Comparison of ENCODE assay signal across 25 cellular contexts in the genomic region with DNA sequence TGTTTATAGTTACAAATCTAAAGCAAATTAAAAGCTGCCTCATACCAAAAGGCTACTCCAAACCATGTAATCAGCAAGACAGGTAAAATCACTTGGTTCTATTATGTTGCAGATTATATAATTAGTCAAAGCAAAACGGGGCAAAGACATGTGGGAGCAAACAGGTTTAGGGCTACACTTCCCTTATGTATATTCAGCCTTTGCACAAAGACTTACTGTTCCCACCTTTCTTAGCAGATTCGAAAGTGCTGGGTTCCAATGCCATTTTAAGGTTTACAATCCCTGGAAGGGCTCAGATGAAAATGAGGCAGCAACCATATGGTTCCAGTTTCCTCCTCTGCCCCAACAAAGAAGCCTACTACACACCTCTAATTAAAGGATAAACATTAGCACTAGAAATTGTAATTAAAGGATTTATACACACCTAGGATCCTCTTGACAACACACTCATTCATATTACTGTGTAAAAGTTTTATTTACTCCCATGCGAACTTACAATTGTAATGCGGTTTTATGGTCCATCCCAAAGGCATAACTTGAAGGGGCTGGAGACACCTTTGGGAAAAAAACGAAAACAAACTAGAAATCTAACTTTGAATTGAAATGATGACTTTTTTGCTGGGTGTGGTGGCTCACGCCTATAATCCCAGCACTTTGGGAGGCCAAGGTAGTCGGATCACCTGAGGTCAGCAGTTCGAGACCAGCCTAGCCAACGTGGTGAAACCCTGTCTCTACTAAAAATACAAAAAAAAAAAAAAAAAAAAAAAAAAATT.
"Had no signal": no experiment of that assay in that cellular context is flagged by ENCODE, and none has a peak within 500 bp of the region (broad histone marks: within the 10 kb centered on the region; RNA-seq: fewer than 3 reads in every experiment).

No MANE protein-coding gene starts in this region.

- H3K27me3 ChIP-seq: left lung, suprapubic skin, tibial artery, upper lobe of right lung had no signal

- H3K9me3 Mint-ChIP-seq: activated CD4-positive, alpha-beta memory T cell treated with anti-CD3 and anti-CD28 coated beads, Interleukin-2, amount 10 ng/mL, durations not matched to agents 7 days and 5 days; activated CD4-positive, alpha-beta T cell treated with anti-CD3 and anti-CD28 coated beads, Interleukin-2, amount 10 ng/mL, durations not matched to agents 7 days and 5 days; activated T-cell treated with anti-CD3 and anti-CD28 coated beads, Interleukin-2, amount 50 U/mL, for 4 hours; activated T-helper 17 cell treated with anti-CD3 and anti-CD28 coated beads, Interleukin-2, amount 50 U/mL, for 72 hours; natural killer cell treated with Interleukin-12 subunit alpha and Interleukin-12 subunit beta and Interleukin-15 and Interleukin-18, amount 100 ng/mL, for 72 hours had no signal

- H3K36me3 Mint-ChIP-seq: natural killer cell treated with Interleukin-12 subunit alpha and Interleukin-12 subunit beta and Interleukin-15 and Interleukin-18, amount 100 ng/mL, for 72 hours had no signal

- DNase-seq: activated CD4-positive, alpha-beta memory T cell treated with anti-CD3 and anti-CD28 coated beads, Interleukin-2, amount 10 ng/mL, durations not matched to agents 7 days and 5 days; activated CD4-positive, alpha-beta T cell treated with anti-CD3 and anti-CD28 coated beads for 1 hour; activated CD4-positive, alpha-beta T cell treated with anti-CD3 and anti-CD28 coated beads, Interleukin-2, amount 10 ng/mL, durations not matched to agents 7 days and 5 days; activated gamma-delta T cell treated with Interleukin-2 at 50 U/mL for 16 hours; activated naive CD4-positive, alpha-beta T cell treated with anti-CD3 and anti-CD28 coated beads, Interleukin-2, amount 50 U/mL, for 16 hours; activated T-cell treated with anti-CD3 and anti-CD28 coated beads, Interleukin-2, amount 50 U/mL, for 4 hours; amygdala; caudate nucleus; cortex of kidney; head of caudate nucleus; hippocampal formation; left lung; mucosa of descending colon; posterior cingulate gyrus; right cardiac atrium; stimulated activated CD4-positive, alpha-beta T cell treated with anti-CD3 and anti-CD28 coated beads, Interleukin-15, amount 100 ng/mL, for 24 hours; stimulated activated CD4-positive, alpha-beta T cell treated with anti-CD3 and anti-CD28 coated beads, Interleukin-2, amount 100 ng/mL, for 24 hours; stimulated activated naive CD4-positive, alpha-beta T cell; T1000; tibial artery; upper lobe of right lung had no signal

- H3K27ac Mint-ChIP-seq: activated CD4-positive, alpha-beta memory T cell treated with anti-CD3 and anti-CD28 coated beads, Interleukin-2, amount 10 ng/mL, durations not matched to agents 7 days and 5 days; activated CD4-positive, alpha-beta T cell treated with anti-CD3 and anti-CD28 coated beads, Interleukin-2, amount 10 ng/mL, durations not matched to agents 7 days and 5 days; activated T-helper 17 cell treated with anti-CD3 and anti-CD28 coated beads, Interleukin-2, amount 50 U/mL, for 72 hours; natural killer cell treated with Interleukin-12 subunit alpha and Interleukin-12 subunit beta and Interleukin-15 and Interleukin-18, amount 100 ng/mL, for 72 hours had no signal

- H3K36me3 ChIP-seq: left lung, suprapubic skin, tibial artery, upper lobe of right lung had no signal

- H3K4me3 ChIP-seq: left lung, lung, mucosa of descending colon, suprapubic skin, tibial artery, upper lobe of right lung had no signal

- H3K4me1 ChIP-seq: left lung, suprapubic skin, tibial artery, upper lobe of right lung had no signal

- H3K4me1 Mint-ChIP-seq: activated CD4-positive, alpha-beta memory T cell treated with anti-CD3 and anti-CD28 coated beads, Interleukin-2, amount 10 ng/mL, durations not matched to agents 7 days and 5 days; activated CD4-positive, alpha-beta T cell treated with anti-CD3 and anti-CD28 coated beads, Interleukin-2, amount 10 ng/mL, durations not matched to agents 7 days and 5 days; activated T-helper 17 cell treated with anti-CD3 and anti-CD28 coated beads, Interleukin-2, amount 50 U/mL, for 72 hours had no signal

- H3K4me3 Mint-ChIP-seq: activated CD4-positive, alpha-beta memory T cell treated with anti-CD3 and anti-CD28 coated beads, Interleukin-2, amount 10 ng/mL, durations not matched to agents 7 days and 5 days; activated CD4-positive, alpha-beta T cell treated with anti-CD3 and anti-CD28 coated beads, Interleukin-2, amount 10 ng/mL, durations not matched to agents 7 days and 5 days; activated T-cell treated with anti-CD3 and anti-CD28 coated beads, Interleukin-2, amount 50 U/mL, for 4 hours; activated T-helper 17 cell treated with anti-CD3 and anti-CD28 coated beads, Interleukin-2, amount 50 U/mL, for 72 hours; natural killer cell treated with Interleukin-12 subunit alpha and Interleukin-12 subunit beta and Interleukin-15 and Interleukin-18, amount 100 ng/mL, for 72 hours had no signal

- H3K27ac ChIP-seq: left lung, suprapubic skin, tibial artery, upper lobe of right lung had no signal

- H3K9me3 ChIP-seq: left lung, mucosa of descending colon, suprapubic skin, tibial artery, upper lobe of right lung had no signal
